1 cellular context compared by ENCODE assay signal in genomic region chr11:15650105-15650938, GRCh38.
TF ChIP-seq lines count a peak whose summit lies in the region.

No MANE protein-coding gene starts in this region.

TF ChIP-seq in HepG2, 621 proteins besides CTCF, POLR2A, EP300 and RAD21 (continued from another document and continues in another):
- TF ChIP-seq HNF1B (CRISPR knock-in tag; IDR thresholded peaks at IDR 0.05) (peak; percentile 96), ATF2 (CRISPR knock-in tag; IDR thresholded peaks at IDR 0.05) (peak; percentile 82), ZNF510 (CRISPR knock-in tag; IDR thresholded peaks at IDR 0.05; ENCODE audit: low read depth) (no peak), ZNF564 (CRISPR knock-in tag; IDR thresholded peaks at IDR 0.05) (no peak), NPAS2 (CRISPR knock-in tag; IDR thresholded peaks at IDR 0.05; ENCODE audit: borderline replicate concordance) (no peak), IRX3 (CRISPR knock-in tag; IDR thresholded peaks at IDR 0.05; ENCODE audit: borderline replicate concordance, low read depth) (no peak), GLMP (CRISPR knock-in tag; IDR thresholded peaks at IDR 0.05; ENCODE audit: borderline replicate concordance) (no peak), ZNF10 (CRISPR knock-in tag; IDR thresholded peaks at IDR 0.05; ENCODE audit: borderline replicate concordance, low read depth) (no peak), KLF16 (CRISPR knock-in tag; IDR thresholded peaks at IDR 0.05) (peak in 1 of 2 experiments; percentile 83; a peak in 1 of 4 replicates), SKI (IDR thresholded peaks at IDR 0.05; ENCODE audit: partially characterized antibody) (no peak), MZF1 (CRISPR knock-in tag; IDR thresholded peaks at IDR 0.05; ENCODE audit: borderline replicate concordance) (no peak), ZNF296 (CRISPR knock-in tag; conservative IDR thresholded peaks at IDR 0.05) (no peak), SSRP1 (CRISPR knock-in tag; IDR thresholded peaks at IDR 0.05) (no peak), PRDM10 (CRISPR knock-in tag; IDR thresholded peaks at IDR 0.05; ENCODE audit: low read depth) (no peak), SRF (IDR thresholded peaks at IDR 0.05; ENCODE audit: low read depth, low read length) (no peak), ZNF251 (CRISPR knock-in tag; IDR thresholded peaks at IDR 0.05) (no peak), KDM5B (CRISPR knock-in tag; IDR thresholded peaks at IDR 0.05; ENCODE audit: borderline replicate concordance) (peak; percentile 75; the same call in 1 of the 2 replicates), REPIN1 (CRISPR knock-in tag; IDR thresholded peaks at IDR 0.05; ENCODE audit: borderline replicate concordance, low read depth) (peak; percentile 90; the same call in 1 of the 2 replicates), ZNF496 (CRISPR knock-in tag; IDR thresholded peaks at IDR 0.05; ENCODE audit: insufficient replicate concordance) (no peak), MAX (IDR thresholded peaks at IDR 0.05) (peak; percentile 82), IRF1 (CRISPR knock-in tag; IDR thresholded peaks at IDR 0.05; ENCODE audit: low read depth) (no peak), MIER2 (CRISPR knock-in tag; IDR thresholded peaks at IDR 0.05) (peak; percentile 61; the same call in 1 of the 2 replicates), ARHGAP35 (CRISPR knock-in tag; IDR thresholded peaks at IDR 0.05; ENCODE audit: borderline replicate concordance) (peak; percentile 95; the same call in 1 of the 2 replicates), HDAC6 (IDR thresholded peaks at IDR 0.05; ENCODE audit: low read depth, low read length) (no peak), NFE2L2 (IDR thresholded peaks at IDR 0.05; ENCODE audit: low read length) (no peak), ZNF280B (CRISPR knock-in tag; IDR thresholded peaks at IDR 0.05; ENCODE audit: borderline replicate concordance) (peak; percentile 92; the same call in 1 of the 2 replicates), ZNF33B (CRISPR knock-in tag; IDR thresholded peaks at IDR 0.05) (no peak), FOXO4 (CRISPR knock-in tag; conservative IDR thresholded peaks at IDR 0.05) (no peak), ZNF329 (CRISPR knock-in tag; IDR thresholded peaks at IDR 0.05; ENCODE audit: low read depth) (0 out of 2 replicates have a peak, but pooled peaks have one; percentile 53), MTA3 (CRISPR knock-in tag; IDR thresholded peaks at IDR 0.05) (no peak), ZNF589 (CRISPR knock-in tag; conservative IDR thresholded peaks at IDR 0.05) (no peak), USF2 (IDR thresholded peaks at IDR 0.05; ENCODE audit: low read depth, low read length) (no peak), USF2 (CRISPR knock-in tag; IDR thresholded peaks at IDR 0.05; ENCODE audit: borderline replicate concordance) (no peak), HES4 (CRISPR knock-in tag; IDR thresholded peaks at IDR 0.05; ENCODE audit: borderline replicate concordance) (0 out of 2 replicates have a peak, but pooled peaks have one; percentile 34), ZBTB4 (CRISPR knock-in tag; IDR thresholded peaks at IDR 0.05; ENCODE audit: borderline replicate concordance) (peak; percentile 64; the same call in 1 of the 2 replicates), THAP8 (CRISPR knock-in tag; IDR thresholded peaks at IDR 0.05; ENCODE audit: borderline replicate concordance) (no peak), CREB3 (CRISPR knock-in tag; IDR thresholded peaks at IDR 0.05) (0 out of 2 replicates have a peak, but pooled peaks have one; percentile 34), PHF20 (CRISPR knock-in tag; IDR thresholded peaks at IDR 0.05) (no peak), SAP130 (CRISPR knock-in tag; IDR thresholded peaks at IDR 0.05; ENCODE audit: low read depth) (peak; percentile 41; the same call in 1 of the 2 replicates), ZNF615 (CRISPR knock-in tag; IDR thresholded peaks at IDR 0.05; ENCODE audit: borderline replicate concordance) (no peak), PCBP1 (IDR thresholded peaks at IDR 0.05; ENCODE audit: borderline replicate concordance, low read depth, low read length) (no peak), ZNF263 (CRISPR knock-in tag; IDR thresholded peaks at IDR 0.05) (0 out of 2 replicates have a peak, but pooled peaks have one; percentile 34)
